ENCODE assay signal across 8 cellular contexts in genomic region chr3:9601006-9601581, GRCh38. TPM values are rescaled to one million over a fixed set of nuclear protein-coding genes. Genes with fewer than 3 reads are reported as not detected.
"Had no signal": no experiment of that assay in that cellular context is flagged by ENCODE, and none has a peak within 500 bp of the region (broad histone marks: within the 10 kb centered on the region; RNA-seq: fewer than 3 reads in every experiment).

No MANE protein-coding gene starts in this region.

RNA-seq across cellular contexts. Expression of gene LHFPL4, which starts 47.5 kb away (rescaled TPM):
- total RNA-seq: activated CD8-positive, alpha-beta T cell treated with anti-CD3 and anti-CD28 coated beads, Interleukin-2, amount 10 ng/mL, durations not matched to agents 7 days and 5 days; activated T-helper 1 cell treated with anti-CD3 and anti-CD28 coated beads, Interleukin-12 subunit alpha, Interleukin-12 subunit beta, Interleukin-2, Interleukin-4 antibody, amounts not matched to agents 30 ng/mL and 10 ng/mL and 1 ng/mL, durations not matched to agents 14 hours and 24 hours and 36 hours; dermis blood vessel endothelial cell; esophagus mucosa; gastrocnemius medialis; natural killer cell; Right ventricle myocardium superior; skeletal muscle tissue had no signal
